Comparison of ENCODE assay signal across 25 cellular contexts in genomic region chr3:146928421-146929059, GRCh38.
"Had no signal": no experiment of that assay in that cellular context is flagged by ENCODE, and none has a peak within 500 bp of the region (broad histone marks: within the 10 kb centered on the region; RNA-seq: fewer than 3 reads in every experiment).

No MANE protein-coding gene starts in this region.

- ATAC-seq: activated CD4-positive, alpha-beta T cell treated with anti-CD3 and anti-CD28 coated beads for 36 hours; activated T-cell treated with anti-CD3 and anti-CD28 coated beads, Interleukin-2, amount 50 U/mL, for 4 hours; foreskin keratinocyte; left ventricle myocardium superior; natural killer cell treated with Interleukin-12 subunit alpha and Interleukin-12 subunit beta and Interleukin-15 and Interleukin-18, amount 100 ng/mL, for 72 hours; pancreas; right cardiac atrium; stimulated activated naive CD8-positive, alpha-beta T cell treated with anti-CD3 and anti-CD28 coated beads, Interleukin-15, amount 100 ng/mL, for 72 hours had no signal

- DNase-seq: activated B cell treated with CpG ODN at 0.5 μM for 24 hours; activated CD4-positive, alpha-beta T cell treated with anti-CD3 and anti-CD28 coated beads for 36 hours; activated CD4-positive, alpha-beta T cell treated with anti-CD3 and anti-CD28 coated beads, Interleukin-2, amount 50 U/mL, for 4 hours; activated CD8-positive, alpha-beta memory T cell treated with anti-CD3 and anti-CD28 coated beads, Interleukin-2, amount 50 U/mL, for 48 hours; activated naive CD4-positive, alpha-beta T cell; activated T-cell treated with anti-CD3 and anti-CD28 coated beads, Interleukin-2, amount 50 U/mL, for 4 hours; adrenal gland; effector CD4-positive, alpha-beta T cell; foreskin keratinocyte; glutamatergic neuron; left ventricle myocardium superior; pancreas; right cardiac atrium; stimulated activated CD4-positive, alpha-beta T cell treated with anti-CD3 and anti-CD28 coated beads, Interleukin-1b, Interleukin-23, amount 100 ng/mL, for 48 hours; stimulated activated naive CD8-positive, alpha-beta T cell treated with anti-CD3 and anti-CD28 coated beads, Interleukin-15, amount 100 ng/mL, for 72 hours; T-helper 9 cell; tibial artery had no signal

- H3K27me3 Mint-ChIP-seq: activated B cell treated with CpG ODN at 0.5 μM for 24 hours; activated CD4-positive, alpha-beta T cell treated with anti-CD3 and anti-CD28 coated beads for 36 hours; activated naive CD8-positive, alpha-beta T cell; dendritic cell treated with granulocyte-macrophage colony-stimulating factor and Interleukin-4, amounts not matched to agents 40 ng/mL and 50 ng/mL, for 4 days; natural killer cell treated with Interleukin-12 subunit alpha and Interleukin-12 subunit beta and Interleukin-15 and Interleukin-18, amount 100 ng/mL, for 72 hours; stimulated activated naive CD8-positive, alpha-beta T cell treated with anti-CD3 and anti-CD28 coated beads, Interleukin-15, amount 100 ng/mL, for 72 hours had no signal

- H3K4me3 Mint-ChIP-seq: activated B cell treated with CpG ODN at 0.5 μM for 24 hours; activated CD4-positive, alpha-beta T cell treated with anti-CD3 and anti-CD28 coated beads for 36 hours; activated naive CD8-positive, alpha-beta T cell; activated T-cell treated with anti-CD3 and anti-CD28 coated beads, Interleukin-2, amount 50 U/mL, for 4 hours; dendritic cell treated with granulocyte-macrophage colony-stimulating factor and Interleukin-4, amounts not matched to agents 40 ng/mL and 50 ng/mL, for 4 days; natural killer cell treated with Interleukin-12 subunit alpha and Interleukin-12 subunit beta and Interleukin-15 and Interleukin-18, amount 100 ng/mL, for 72 hours; stimulated activated naive CD8-positive, alpha-beta T cell treated with anti-CD3 and anti-CD28 coated beads, Interleukin-15, amount 100 ng/mL, for 72 hours had no signal

- H2AFZ ChIP-seq: hepatocyte had no signal

- H3K4me2 ChIP-seq: hepatocyte had no signal

- H3K27ac ChIP-seq: adrenal gland, cardiac muscle cell, foreskin keratinocyte, hepatocyte, neutrophil, pancreas, skin epidermis, tibial artery had no signal

- H3K79me2 ChIP-seq: hepatocyte had no signal

- H3K36me3 Mint-ChIP-seq: activated naive CD8-positive, alpha-beta T cell; natural killer cell treated with Interleukin-12 subunit alpha and Interleukin-12 subunit beta and Interleukin-15 and Interleukin-18, amount 100 ng/mL, for 72 hours had no signal

- H3K4me1 ChIP-seq: adrenal gland, foreskin keratinocyte, pancreas, tibial artery had no signal

- H3K27me3 ChIP-seq: adrenal gland, cardiac muscle cell, foreskin keratinocyte, hepatocyte, neutrophil, pancreas, tibial artery had no signal

- H3K4me1 Mint-ChIP-seq: activated B cell treated with CpG ODN at 0.5 μM for 24 hours; activated CD4-positive, alpha-beta T cell treated with anti-CD3 and anti-CD28 coated beads for 36 hours; stimulated activated naive CD8-positive, alpha-beta T cell treated with anti-CD3 and anti-CD28 coated beads, Interleukin-15, amount 100 ng/mL, for 72 hours had no signal

- H3K9me3 ChIP-seq: adrenal gland, neutrophil, pancreas, tibial artery had no signal

- H3K36me3 ChIP-seq: adrenal gland, cardiac muscle cell, neutrophil, pancreas, tibial artery had no signal

- H3K9me3 Mint-ChIP-seq: activated B cell treated with CpG ODN at 0.5 μM for 24 hours; activated T-helper 2 cell treated with anti-CD3 and anti-CD28 coated beads, Interferon-gamma antibody, Interleukin-2, Interleukin-4, amounts not matched to agents 10 μg/mL and 5 μg/mL and 100 μg/mL, durations not matched to agents 14 hours and 24 hours and 36 hours had no signal

- H3K4me3 ChIP-seq: adrenal gland, cardiac muscle cell, hepatocyte, pancreas, skin epidermis, tibial artery had no signal

- H3K27ac Mint-ChIP-seq: activated B cell treated with CpG ODN at 0.5 μM for 24 hours; activated CD4-positive, alpha-beta T cell treated with anti-CD3 and anti-CD28 coated beads for 36 hours; activated naive CD8-positive, alpha-beta T cell; activated T-helper 2 cell treated with anti-CD3 and anti-CD28 coated beads, Interferon-gamma antibody, Interleukin-2, Interleukin-4, amounts not matched to agents 10 μg/mL and 5 μg/mL and 100 μg/mL, durations not matched to agents 14 hours and 24 hours and 36 hours; dendritic cell treated with granulocyte-macrophage colony-stimulating factor and Interleukin-4, amounts not matched to agents 40 ng/mL and 50 ng/mL, for 4 days; natural killer cell treated with Interleukin-12 subunit alpha and Interleukin-12 subunit beta and Interleukin-15 and Interleukin-18, amount 100 ng/mL, for 72 hours; stimulated activated naive CD8-positive, alpha-beta T cell treated with anti-CD3 and anti-CD28 coated beads, Interleukin-15, amount 100 ng/mL, for 72 hours had no signal
